ENCODE assay signal across 1 cellular context in genomic region chr10:85908462-85908861, GRCh38.
TF ChIP-seq lines count a peak whose summit lies in the region.

No MANE protein-coding gene starts in this region.

TF ChIP-seq in HepG2, 621 proteins besides CTCF, POLR2A, EP300 and RAD21 (continued from another document):
- TF ChIP-seq, protein P1, sequence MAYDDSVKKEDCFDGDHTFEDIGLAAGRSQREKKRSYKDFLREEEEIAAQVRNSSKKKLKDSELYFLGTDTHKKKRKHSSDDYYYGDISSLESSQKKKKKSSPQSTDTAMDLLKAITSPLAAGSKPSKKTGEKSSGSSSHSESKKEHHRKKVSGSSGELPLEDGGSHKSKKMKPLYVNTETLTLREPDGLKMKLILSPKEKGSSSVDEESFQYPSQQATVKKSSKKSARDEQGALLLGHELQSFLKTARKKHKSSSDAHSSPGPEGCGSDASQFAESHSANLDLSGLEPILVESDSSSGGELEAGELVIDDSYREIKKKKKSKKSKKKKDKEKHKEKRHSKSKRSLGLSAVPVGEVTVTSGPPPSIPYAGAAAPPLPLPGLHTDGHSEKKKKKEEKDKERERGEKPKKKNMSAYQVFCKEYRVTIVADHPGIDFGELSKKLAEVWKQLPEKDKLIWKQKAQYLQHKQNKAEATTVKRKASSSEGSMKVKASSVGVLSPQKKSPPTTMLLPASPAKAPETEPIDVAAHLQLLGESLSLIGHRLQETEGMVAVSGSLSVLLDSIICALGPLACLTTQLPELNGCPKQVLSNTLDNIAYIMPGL (CRISPR knock-in tag; IDR thresholded peaks at IDR 0.05; ENCODE audit: borderline replicate concordance in 1 of 2, low read depth in 1 of 2): no peak
- TF ChIP-seq MAFF (IDR thresholded peaks at IDR 0.05; ENCODE audit: low read depth, low read length) (peak; percentile 64), U2AF2 (IDR thresholded peaks at IDR 0.05; ENCODE audit: low read depth, low read length) (no peak)
TF ChIP-seq in HepG2: peak in this region for 2.
